In genomic region chr2:96534131-96534530, GRCh38 we compare ENCODE assay signal across 11 cellular contexts. TPM values are rescaled to one million over a fixed set of nuclear protein-coding genes. Genes with fewer than 3 reads are reported as not detected.
DNase-seq lines count a peak whose midpoint lies in the region; ATAC-seq and TF ChIP-seq lines count a peak whose summit lies in the region.
"Had no signal": no experiment of that assay in that cellular context is flagged by ENCODE, and none has a peak within 500 bp of the region (broad histone marks: within the 10 kb centered on the region; RNA-seq: fewer than 3 reads in every experiment).

No MANE protein-coding gene starts in this region.

- in situ Hi-C loops in Panc1 (cut with HindIII; ENCODE audit: low pct_unique_long_range_greater_than_20kb, low sequenced_read_pairs) (no loop called here), mammary epithelial cell (cut with MboI; ENCODE audit: low sequenced_read_pairs in 2 of 2) (no loop called here)

- H3K27me3 ChIP-seq in Panc1 (ENCODE audit: control insufficient read depth, insufficient read depth, low read length) (no peaks in the 10 kb centered on the region), mammary epithelial cell (ENCODE audit: insufficient read depth, low read length) (peaks cover 2% of the 10 kb centered on the region), muscle layer of duodenum (ENCODE audit: low read depth, low read length) (no peaks in the 10 kb centered on the region), suprapubic skin (no peaks in the 10 kb centered on the region)

- peaks cover 16% of the 10 kb centered on the region for H3K36me3 Mint-ChIP-seq in activated T-helper 1 cell treated with anti-CD3 and anti-CD28 coated beads, Interleukin-12 subunit alpha, Interleukin-12 subunit beta, Interleukin-2, Interleukin-4 antibody, amounts not matched to agents 30 ng/mL and 10 ng/mL and 1 ng/mL, durations not matched to agents 14 hours and 24 hours and 36 hours (ENCODE audit: low read depth)

- BruUV-seq in Panc1 (replicated peaks; lab: Mats Ljungman, UMichigan), result no TSS peak
- BruUV-seq in mammary epithelial cell (replicated peaks; lab: Mats Ljungman, UMichigan), result no TSS peak

- WGBS in mammary epithelial cell (ENCODE audit: low coverage, missing lambda C conversion rate), result 25% methylated on average over 4 of the region's 4 CpGs
- 28% methylated on average over 4 of the region's 4 CpGs for WGBS in suprapubic skin

- H2AFZ ChIP-seq in mammary epithelial cell (ENCODE audit: low read depth, low read length), result no peak overlapping the region

- peak overlapping the region; percentile 77; the same call in 1 of the 2 replicates for H3K27ac ChIP-seq in Panc1 (ENCODE audit: low read length)
- H3K27ac ChIP-seq in mammary epithelial cell (ENCODE audit: insufficient read depth, low read depth, low read length), result no peak overlapping the region
- peak overlapping the region; percentile 86 for H3K27ac ChIP-seq in muscle layer of duodenum (ENCODE audit: low read length)
- H3K27ac ChIP-seq in suprapubic skin, result peak overlapping the region; percentile 81

- H3K36me3 ChIP-seq in Panc1 (ENCODE audit: control insufficient read depth, insufficient read depth, low read length) (no peaks in the 10 kb centered on the region), mammary epithelial cell (ENCODE audit: insufficient read depth, low read length) (no peaks in the 10 kb centered on the region), muscle layer of duodenum (ENCODE audit: control insufficient read depth in 1 of 2, insufficient read depth in 2 of 2, low read length in 2 of 2) (no peaks in the 10 kb centered on the region), suprapubic skin (no peaks in the 10 kb centered on the region)

- H3K4me3 ChIP-seq in Panc1 (ENCODE audit: low read depth in 2 of 2, low read length in 2 of 2) (no peak overlapping the region), mammary epithelial cell (replicated peaks in 1 of 3; ENCODE audit: insufficient read depth in 1 of 3, low read depth in 2 of 3, low read length in 3 of 3) (no peak overlapping the region), muscle layer of duodenum (ENCODE audit: low read depth in 1 of 2, low read length in 2 of 2) (peak overlapping the region; percentile 3 to 30), suprapubic skin (no peak overlapping the region)

- CTCF ChIA-PET in Panc1 (lab: Charles Lee), result interaction anchor here (0.6 kb wide), 1 partner anchor 9 kb away, joined by 13 read pairs; no protein-coding TSS in a partner anchor
- CTCF ChIA-PET in mammary epithelial cell (lab: Charles Lee; ENCODE audit: low non-redundant PET), result no interaction called here

- DNase-seq in Panc1 (ENCODE audit: low read depth, low spot score) (no peak), mammary epithelial cell (no peak), suprapubic skin (ENCODE audit: low spot score in 2 of 2) (no peak), SKM-1 treated with dmso at 0.1 percent for 144 hours (lab: John Stamatoyannopoulos, UW; ENCODE audit: unreplicated experiment) (no peak), NCI-H2171 (lab: John Stamatoyannopoulos, UW) (no peak)
- DNase-seq in activated T-helper 1 cell treated with anti-CD3 and anti-CD28 coated beads, Interleukin-12 subunit alpha, Interleukin-12 subunit beta, Interleukin-2, Interleukin-4 antibody, amounts not matched to agents 30 ng/mL and 10 ng/mL and 1 ng/mL, durations not matched to agents 14 hours and 24 hours and 36 hours (ENCODE audit: low spot score), result no peak
- DNase-seq: activated CD4-positive, CD25-positive, alpha-beta regulatory T cell; activated effector memory CD4-positive, alpha-beta T cell treated with Interleukin-2 at 50 U/mL for 16 hours had no signal

- H3K4me3 Mint-ChIP-seq in activated T-helper 1 cell treated with anti-CD3 and anti-CD28 coated beads, Interleukin-12 subunit alpha, Interleukin-12 subunit beta, Interleukin-2, Interleukin-4 antibody, amounts not matched to agents 30 ng/mL and 10 ng/mL and 1 ng/mL, durations not matched to agents 14 hours and 24 hours and 36 hours, result no peak overlapping the region

- no peaks in the 10 kb centered on the region for H3K9me3 Mint-ChIP-seq in activated T-helper 1 cell treated with anti-CD3 and anti-CD28 coated beads, Interleukin-12 subunit alpha, Interleukin-12 subunit beta, Interleukin-2, Interleukin-4 antibody, amounts not matched to agents 30 ng/mL and 10 ng/mL and 1 ng/mL, durations not matched to agents 14 hours and 24 hours and 36 hours

- no peaks in the 10 kb centered on the region for H4K20me1 ChIP-seq in mammary epithelial cell (ENCODE audit: insufficient read depth, low read length)

- H3K4me2 ChIP-seq in mammary epithelial cell (ENCODE audit: insufficient read depth, low read depth, low read length), result peak overlapping the region; percentile 45

- H3K4me1 Mint-ChIP-seq in activated T-helper 1 cell treated with anti-CD3 and anti-CD28 coated beads, Interleukin-12 subunit alpha, Interleukin-12 subunit beta, Interleukin-2, Interleukin-4 antibody, amounts not matched to agents 30 ng/mL and 10 ng/mL and 1 ng/mL, durations not matched to agents 14 hours and 24 hours and 36 hours (ENCODE audit: low read depth), result peaks cover 79% of the 10 kb centered on the region

- peaks cover 1% of the 10 kb centered on the region for H3K27me3 Mint-ChIP-seq in activated T-helper 1 cell treated with anti-CD3 and anti-CD28 coated beads, Interleukin-12 subunit alpha, Interleukin-12 subunit beta, Interleukin-2, Interleukin-4 antibody, amounts not matched to agents 30 ng/mL and 10 ng/mL and 1 ng/mL, durations not matched to agents 14 hours and 24 hours and 36 hours (ENCODE audit: insufficient read depth)

- no peak overlapping the region for H3K27ac Mint-ChIP-seq in activated T-helper 1 cell treated with anti-CD3 and anti-CD28 coated beads, Interleukin-12 subunit alpha, Interleukin-12 subunit beta, Interleukin-2, Interleukin-4 antibody, amounts not matched to agents 30 ng/mL and 10 ng/mL and 1 ng/mL, durations not matched to agents 14 hours and 24 hours and 36 hours

- no peak for TF ChIP-seq EP300 in suprapubic skin (IDR thresholded peaks at IDR 0.05)

- intact Hi-C loops in Panc1 (cut with micrococcal nuclease; ENCODE audit: unreplicated experiment) (no loop called here), mammary epithelial cell (cut with micrococcal nuclease) (loop anchor here (10.0 kb wide), 1 partner anchor 389 kb away; the partner anchor contains the start of gene DUSP2)
- intact Hi-C loops in activated T-helper 1 cell treated with anti-CD3 and anti-CD28 coated beads, Interleukin-12 subunit alpha, Interleukin-12 subunit beta, Interleukin-2, Interleukin-4 antibody, amounts not matched to agents 30 ng/mL and 10 ng/mL and 1 ng/mL, durations not matched to agents 14 hours and 24 hours and 36 hours (cut with micrococcal nuclease), result no loop called here

- POLR2A ChIA-PET in Panc1 (lab: Charles Lee), result no interaction called here

- no peak for ATAC-seq in Panc1

- dilution Hi-C loops in mammary epithelial cell (cut with HindIII; ENCODE audit: low sequenced_read_pairs), result loop anchor here (5.0 kb wide), 1 partner anchor 82 kb away; no protein-coding TSS in a partner anchor

- no peak for TF ChIP-seq POLR2A in suprapubic skin (IDR thresholded peaks at IDR 0.05)

- H3K4me1 ChIP-seq in Panc1 (ENCODE audit: control insufficient read depth, insufficient read depth, low read length) (peaks cover 69% of the 10 kb centered on the region), mammary epithelial cell (ENCODE audit: insufficient read depth, low read length) (peaks cover 64% of the 10 kb centered on the region), muscle layer of duodenum (ENCODE audit: control insufficient read depth in 1 of 2, insufficient read depth in 2 of 2, low read length in 2 of 2) (peaks cover 26 to 42% of the 10 kb centered on the region in 2 donors), suprapubic skin (peaks cover 77% of the 10 kb centered on the region)

- peaks cover 18% of the 10 kb centered on the region for H3K79me2 ChIP-seq in mammary epithelial cell (ENCODE audit: insufficient read depth, low read length)

- no peak overlapping the region for H3K9ac ChIP-seq in mammary epithelial cell (ENCODE audit: insufficient read depth, low read length)

- H3K9me3 ChIP-seq in Panc1 (ENCODE audit: control insufficient read depth, insufficient read depth, low read depth, low read length), result no peaks in the 10 kb centered on the region
- no peaks in the 10 kb centered on the region for H3K9me3 ChIP-seq in mammary epithelial cell (replicated peaks; ENCODE audit: insufficient read depth, low read length)
- H3K9me3 ChIP-seq in muscle layer of duodenum (ENCODE audit: control insufficient read depth in 1 of 2, low read length in 2 of 2), result no peaks in the 10 kb centered on the region
- H3K9me3 ChIP-seq in suprapubic skin, result no peaks in the 10 kb centered on the region

- no peak for TF ChIP-seq CTCF in Panc1 (IDR thresholded peaks at IDR 0.05)
- TF ChIP-seq CTCF in mammary epithelial cell (conservative IDR thresholded peaks at IDR 0.05 in 1 of 2, IDR thresholded peaks at IDR 0.05 in 1 of 2; ENCODE audit: extremely low read depth in 1 of 2, insufficient read depth in 1 of 2, low read depth in 1 of 2, low read length in 2 of 2), result no peak
- TF ChIP-seq CTCF in suprapubic skin (IDR thresholded peaks at IDR 0.05), result no peak

RNA-seq across cellular contexts. Expression of gene ARID5A, which starts 2.4 kb away (rescaled TPM):
- total RNA-seq in Panc1 (2021; ENCODE audit: unreplicated experiment) (19.3 TPM), mammary epithelial cell (1 to 10 TPM; 6.6 to 8.3 TPM), suprapubic skin (10 to 100 TPM; 11.4 to 22.4 (median 15.0) TPM)
- polyA plus RNA-seq in Panc1 (2012; ENCODE audit: insufficient read length), result 29.1 TPM
- 3.0 TPM for polyA plus RNA-seq in mammary epithelial cell
- polyA minus RNA-seq in mammary epithelial cell, result 1.3 TPM
- total RNA-seq in activated T-helper 1 cell treated with anti-CD3 and anti-CD28 coated beads, Interleukin-12 subunit alpha, Interleukin-12 subunit beta, Interleukin-2, Interleukin-4 antibody, amounts not matched to agents 30 ng/mL and 10 ng/mL and 1 ng/mL, durations not matched to agents 14 hours and 24 hours and 36 hours, result 233 and 240 TPM in 2 replicates

RNA-seq across cellular contexts. Expression of gene NEURL3, which starts 29.0 kb away (rescaled TPM):
- 1.2 TPM for total RNA-seq in Panc1 (2021; ENCODE audit: unreplicated experiment)
- 1.1 TPM for polyA plus RNA-seq in Panc1 (2012; ENCODE audit: insufficient read length)
- total RNA-seq in mammary epithelial cell, result not detected
- not detected for polyA plus RNA-seq in mammary epithelial cell
- not detected for polyA minus RNA-seq in mammary epithelial cell
- 1 to 10 TPM in 3 of 4 donors, under 1 TPM in 1; 0.52 to 2.6 (median 1.5) TPM for total RNA-seq in suprapubic skin
- total RNA-seq in activated T-helper 1 cell treated with anti-CD3 and anti-CD28 coated beads, Interleukin-12 subunit alpha, Interleukin-12 subunit beta, Interleukin-2, Interleukin-4 antibody, amounts not matched to agents 30 ng/mL and 10 ng/mL and 1 ng/mL, durations not matched to agents 14 hours and 24 hours and 36 hours, result 0.54 and 0.75 TPM in 2 replicates
- total RNA-seq: frontal cortex, NCI-H460 had no signal

Comparison
In these comparisons a context has a peak if more than half of its experiments do, and no peak if none do; other contexts are left out.
1. H3K4me3 ChIP-seq: peak in muscle layer of duodenum (2 of 2); none in Panc1 (0 of 2), mammary epithelial cell (0 of 3) and suprapubic skin (single experiment).